ENCODE assay signal across 8 cellular contexts in the genomic region with DNA sequence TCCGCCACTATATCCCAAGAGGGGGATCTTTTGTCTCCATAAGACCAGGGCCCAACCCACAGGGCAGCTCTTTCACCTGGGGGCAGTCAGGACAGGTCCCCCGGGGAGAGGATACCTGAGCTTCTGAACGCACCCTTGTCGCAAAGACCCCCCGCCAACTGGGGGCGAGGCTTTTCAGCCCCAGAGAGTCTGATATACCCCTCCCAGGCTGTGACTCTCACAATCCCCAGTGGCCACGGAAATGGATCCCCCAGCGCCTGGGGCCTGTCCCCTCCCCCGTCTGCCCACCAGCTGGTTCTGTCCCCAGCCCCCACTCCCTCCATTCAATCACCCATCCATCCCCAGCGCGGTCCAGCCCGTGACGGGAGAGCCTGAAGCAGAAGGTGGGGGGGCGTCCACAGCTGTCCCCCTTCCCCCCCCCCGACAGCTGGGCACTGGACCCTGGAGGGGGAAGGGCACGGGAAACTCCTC. TPM values are rescaled to one million over a fixed set of nuclear protein-coding genes. Genes with fewer than 3 reads are reported as not detected.
DNase-seq lines count a peak whose midpoint lies in the region; ATAC-seq and TF ChIP-seq lines count a peak whose summit lies in the region.

No MANE protein-coding gene starts in this region.

- H3K9me2 ChIP-seq in neural cell (ENCODE audit: insufficient read depth, low read length) = no peaks in the 10 kb centered on the region

- POLR2A ChIA-PET in BJ (lab: Charles Lee) = no interaction called here

- DNase-seq in BJ (ENCODE audit: low read depth) (no peak), NT2/D1 (ENCODE audit: low read depth, low spot score) (no peak), epithelial cell of esophagus (ENCODE audit: low read depth) (no peak), HUDEP-2 (lab: John Stamatoyannopoulos, UW; ENCODE audit: unreplicated experiment in 76 of 76) (no peak)
- DNase-seq in stimulated activated CD4-positive, alpha-beta T cell treated with anti-CD3 and anti-CD28 coated beads, Interleukin-4, amount 100 ng/mL, for 1 hour = no peak
- no peak for DNase-seq in stimulated activated CD4-positive, alpha-beta T cell treated with anti-CD3 and anti-CD28 coated beads, Interleukin-4, amount 100 ng/mL, for 24 hours

- H3K4me1 ChIP-seq in NT2/D1 (ENCODE audit: insufficient read depth, insufficient read length) = peaks cover 5% of the 10 kb centered on the region

- peak overlapping the region; percentile 87 for H3K4me3 ChIP-seq in BJ (ENCODE audit: low read depth, low read length)
- peak overlapping the region; percentile 85 for H3K4me3 ChIP-seq in NT2/D1 (ENCODE audit: insufficient read length, low read depth)
- peak overlapping the region; percentile 71 for H3K4me3 ChIP-seq in epithelial cell of esophagus (ENCODE audit: low read length)
- H3K4me3 ChIP-seq in neural cell (ENCODE audit: low read length) = peak overlapping the region; percentile 64

- no peaks in the 10 kb centered on the region for H3F3A ChIP-seq in neural cell (ENCODE audit: insufficient read depth, low read length, poor library complexity, severe bottlenecking)

- peak overlapping the region; percentile 89 for H3K9ac ChIP-seq in NT2/D1 (ENCODE audit: insufficient read length, low read depth)
- no peak overlapping the region for H3K9ac ChIP-seq in neural cell (ENCODE audit: low read length)

- H3K9me3 ChIP-seq in NT2/D1 (ENCODE audit: insufficient read depth, low read length) = no peaks in the 10 kb centered on the region
- H3K9me3 ChIP-seq in neural cell (ENCODE audit: low read length) = no peaks in the 10 kb centered on the region

- no peak overlapping the region for H3K27ac ChIP-seq in neural cell (ENCODE audit: low read length)

- no peak for TF ChIP-seq RAD21 in neural cell (conservative IDR thresholded peaks at IDR 0.05)

- ATAC-seq in HG03139 (IDR thresholded peaks at IDR 0.05; ENCODE audit: unreplicated experiment) = no peak

- CTCF ChIA-PET in BJ (lab: Yijun Ruan, JAX) = interaction anchor here (1.6 to 3.1 kb wide), 2 partner anchors 18 to 221 kb away, joined by 3 to 15 read pairs; no protein-coding TSS in a partner anchor

- H3K79me2 ChIP-seq in neural cell (replicated peaks; ENCODE audit: insufficient read depth, low read length) = no peaks in the 10 kb centered on the region

- H3K36me3 ChIP-seq in BJ (ENCODE audit: control insufficient read depth, insufficient read depth, low read length) = no peaks in the 10 kb centered on the region
- no peaks in the 10 kb centered on the region for H3K36me3 ChIP-seq in NT2/D1 (ENCODE audit: insufficient read depth, insufficient read length, low read length)
- H3K36me3 ChIP-seq in neural cell (ENCODE audit: insufficient read depth, low read length) = no peaks in the 10 kb centered on the region

- H3K27me3 ChIP-seq in BJ (ENCODE audit: control insufficient read depth, insufficient read depth, low read length) (no peaks in the 10 kb centered on the region), NT2/D1 (ENCODE audit: insufficient read depth, insufficient read length) (no peaks in the 10 kb centered on the region), neural cell (ENCODE audit: insufficient read depth, low read depth, low read length) (peaks cover 12% of the 10 kb centered on the region)

- no peak for TF ChIP-seq EP300 in neural cell (conservative IDR thresholded peaks at IDR 0.05; ENCODE audit: poor library complexity, severe bottlenecking)

- H3K4me2 ChIP-seq in neural cell (ENCODE audit: low read length) = no peak overlapping the region

- TF ChIP-seq CTCF in BJ (IDR thresholded peaks at IDR 0.05; ENCODE audit: insufficient read depth, low read depth, low read length) = no peak
- no peak for TF ChIP-seq CTCF in epithelial cell of esophagus (IDR thresholded peaks at IDR 0.05; ENCODE audit: insufficient read depth, low read depth, low read length, missing control alignments)
- TF ChIP-seq CTCF in neural cell (IDR thresholded peaks at IDR 0.05; ENCODE audit: poor library complexity, severe bottlenecking) = no peak

- no peak overlapping the region for H2AFZ ChIP-seq in neural cell (ENCODE audit: low read depth, low read length)

- H4K20me1 ChIP-seq in neural cell (ENCODE audit: insufficient read depth) = no peaks in the 10 kb centered on the region

TF ChIP-seq in neural cell, 6 proteins besides CTCF, POLR2A, EP300 and RAD21:
- TF ChIP-seq SMC3 (conservative IDR thresholded peaks at IDR 0.05; ENCODE audit: poor library complexity) (no peak), TAF1 (IDR thresholded peaks at IDR 0.05; ENCODE audit: low read depth) (no peak), MXI1 (conservative IDR thresholded peaks at IDR 0.05; ENCODE audit: poor library complexity, severe bottlenecking) (no peak), EZH2 (IDR thresholded peaks at IDR 0.05; ENCODE audit: borderline replicate concordance, insufficient read depth, low read length, poor library complexity, severe bottlenecking) (no peak), POLR2AphosphoS5 (IDR thresholded peaks at IDR 0.05) (no peak)
- TF ChIP-seq, protein P1, sequence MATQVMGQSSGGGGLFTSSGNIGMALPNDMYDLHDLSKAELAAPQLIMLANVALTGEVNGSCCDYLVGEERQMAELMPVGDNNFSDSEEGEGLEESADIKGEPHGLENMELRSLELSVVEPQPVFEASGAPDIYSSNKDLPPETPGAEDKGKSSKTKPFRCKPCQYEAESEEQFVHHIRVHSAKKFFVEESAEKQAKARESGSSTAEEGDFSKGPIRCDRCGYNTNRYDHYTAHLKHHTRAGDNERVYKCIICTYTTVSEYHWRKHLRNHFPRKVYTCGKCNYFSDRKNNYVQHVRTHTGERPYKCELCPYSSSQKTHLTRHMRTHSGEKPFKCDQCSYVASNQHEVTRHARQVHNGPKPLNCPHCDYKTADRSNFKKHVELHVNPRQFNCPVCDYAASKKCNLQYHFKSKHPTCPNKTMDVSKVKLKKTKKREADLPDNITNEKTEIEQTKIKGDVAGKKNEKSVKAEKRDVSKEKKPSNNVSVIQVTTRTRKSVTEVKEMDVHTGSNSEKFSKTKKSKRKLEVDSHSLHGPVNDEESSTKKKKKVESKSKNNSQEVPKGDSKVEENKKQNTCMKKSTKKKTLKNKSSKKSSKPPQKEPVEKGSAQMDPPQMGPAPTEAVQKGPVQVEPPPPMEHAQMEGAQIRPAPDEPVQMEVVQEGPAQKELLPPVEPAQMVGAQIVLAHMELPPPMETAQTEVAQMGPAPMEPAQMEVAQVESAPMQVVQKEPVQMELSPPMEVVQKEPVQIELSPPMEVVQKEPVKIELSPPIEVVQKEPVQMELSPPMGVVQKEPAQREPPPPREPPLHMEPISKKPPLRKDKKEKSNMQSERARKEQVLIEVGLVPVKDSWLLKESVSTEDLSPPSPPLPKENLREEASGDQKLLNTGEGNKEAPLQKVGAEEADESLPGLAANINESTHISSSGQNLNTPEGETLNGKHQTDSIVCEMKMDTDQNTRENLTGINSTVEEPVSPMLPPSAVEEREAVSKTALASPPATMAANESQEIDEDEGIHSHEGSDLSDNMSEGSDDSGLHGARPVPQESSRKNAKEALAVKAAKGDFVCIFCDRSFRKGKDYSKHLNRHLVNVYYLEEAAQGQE (IDR thresholded peaks at IDR 0.05; ENCODE audit: borderline replicate concordance) = no peak

RNA-seq across cellular contexts. Expression of a gene that starts 0.9 kb away (rescaled TPM):
- polyA plus RNA-seq in BJ (2011; rRNA removed) = 9.1 and 15.2 TPM in 2 replicates
- polyA minus RNA-seq in BJ (2011; rRNA and poly(A)+ RNA removed) = 13.6 and 18.0 TPM in 2 replicates
- 0.48 TPM in 1 of 2 replicates, not detected in the other for polyA plus RNA-seq in neural cell
- polyA minus RNA-seq in neural cell = 0.93 and 0.97 TPM in 2 replicates

RNA-seq across cellular contexts. Expression of a gene that starts 22.0 kb away (rescaled TPM):
- polyA plus RNA-seq in BJ (2011; rRNA removed) = not detected in 2 replicates
- not detected in 2 replicates for polyA minus RNA-seq in BJ (2011; rRNA and poly(A)+ RNA removed)
- not detected in 2 replicates for polyA plus RNA-seq in neural cell
- polyA minus RNA-seq in neural cell = not detected in 2 replicates

RNA-seq across cellular contexts. Expression of a gene that starts 34.5 kb away (rescaled TPM):
- polyA plus RNA-seq in BJ (2011; rRNA removed) = not detected in 2 replicates
- not detected in 2 replicates for polyA minus RNA-seq in BJ (2011; rRNA and poly(A)+ RNA removed)
- not detected in 2 replicates for polyA plus RNA-seq in neural cell
- polyA minus RNA-seq in neural cell = not detected in 2 replicates
